9 cellular contexts compared by ENCODE assay signal in genomic region chr19:39428309-39429112, GRCh38. TPM values are rescaled to one million over a fixed set of nuclear protein-coding genes. Genes with fewer than 3 reads are reported as not detected.
A peak's percentile ranks its signal among the peaks of the same experiment; 100 is the strongest.
DNase-seq lines count a peak whose midpoint lies in the region; ATAC-seq and TF ChIP-seq lines count a peak whose summit lies in the region.
"Had no signal": no experiment of that assay in that cellular context is flagged by ENCODE, and none has a peak within 500 bp of the region (broad histone marks: within the 10 kb centered on the region; RNA-seq: fewer than 3 reads in every experiment).

No MANE protein-coding gene starts in this region.

- TF ChIP-seq POLR2A in gastroesophageal sphincter (IDR thresholded peaks at IDR 0.05) (no peak), ovary (IDR thresholded peaks at IDR 0.05) (no peak)

- intact Hi-C loops in ovary (cut with DNase I): no loop called here

- DNase-seq in RWPE2 (ENCODE audit: low spot score) (no peak), ovary (peak; percentile 80 to 91 (median 82)), cerebellum (ENCODE audit: low spot score) (no peak)
- no peak for DNase-seq in stimulated activated CD4-positive, alpha-beta T cell treated with anti-CD3 and anti-CD28 coated beads, Interleukin-4, amount 100 ng/mL, for 24 hours
- DNase-seq in effector memory CD4-positive, alpha-beta T cell: no peak
- DNase-seq: NCI-H446 had no signal

- H3K9ac ChIP-seq in BLaER1 treated with 17β-estradiol and CSF1 and Interleukin-3, amounts not matched to agents 10 nM and 100 nM: peak overlapping the region in 10 of 11 experiments; percentile 14 to 48 (median 31); a peak in 10 of 22 replicates

- H3K4me1 ChIP-seq in BLaER1 treated with 17β-estradiol and CSF1 and Interleukin-3, amounts not matched to agents 10 nM and 100 nM: peaks cover 11 to 48% (median 36%) of the 10 kb centered on the region in 10 experiments
- H3K4me1 ChIP-seq in RWPE2 (ENCODE audit: insufficient read depth, poor library complexity, severe bottlenecking): peaks cover 9% of the 10 kb centered on the region
- H3K4me1 ChIP-seq in gastroesophageal sphincter: peaks cover 4 to 39% (median 20%) of the 10 kb centered on the region in 3 donors
- peaks cover 8% of the 10 kb centered on the region for H3K4me1 ChIP-seq in ovary (ENCODE audit: insufficient read depth)
- H3K4me1 ChIP-seq in effector memory CD4-positive, alpha-beta T cell (ENCODE audit: control insufficient read depth, insufficient read depth, low read length, poor library complexity, severe bottlenecking): peaks cover 9% of the 10 kb centered on the region

- H3K27me3 ChIP-seq in BLaER1 treated with 17β-estradiol and CSF1 and Interleukin-3, amounts not matched to agents 10 nM and 100 nM: no peaks in the 10 kb centered on the region
- H3K27me3 ChIP-seq in RWPE2 (ENCODE audit: insufficient read depth, poor library complexity, severe bottlenecking) (no peaks in the 10 kb centered on the region), gastroesophageal sphincter (no peaks in the 10 kb centered on the region), ovary (no peaks in the 10 kb centered on the region)
- H3K27me3 ChIP-seq in effector memory CD4-positive, alpha-beta T cell (replicated peaks; ENCODE audit: control insufficient read depth, insufficient read depth, low read length, poor library complexity, severe bottlenecking): no peaks in the 10 kb centered on the region

- WGBS in gastroesophageal sphincter (ENCODE audit: low coverage in 1 of 2), 2 donors: 12 to 13% methylated on average over 7 to 9 of the region's 22 CpGs
- WGBS in ovary, 3 donors: 5 to 8% (median 7%) methylated on average over 22 of the region's 22 CpGs

- ATAC-seq in RWPE2 (ENCODE audit: low read depth): peak; percentile 7; the same call in 2 of the 3 replicates
- ATAC-seq in gastroesophageal sphincter: peak; percentile 86
- ATAC-seq in HG03354 (IDR thresholded peaks at IDR 0.05; ENCODE audit: poor library complexity, severe bottlenecking, unreplicated experiment): no peak

- TF ChIP-seq CTCF in RWPE2 (IDR thresholded peaks at IDR 0.05; ENCODE audit: poor library complexity, severe bottlenecking): no peak
- TF ChIP-seq CTCF in gastroesophageal sphincter (IDR thresholded peaks at IDR 0.05): peak in 1 of 4 experiments; percentile 7
- no peak for TF ChIP-seq CTCF in ovary (IDR thresholded peaks at IDR 0.05)

- H3K4me2 ChIP-seq in BLaER1 treated with 17β-estradiol and CSF1 and Interleukin-3, amounts not matched to agents 10 nM and 100 nM: peak overlapping the region in 1 of 11 experiments; percentile 9; a peak in 1 of 22 replicates

- peaks cover 17 to 100% (median 79%) of the 10 kb centered on the region in 11 experiments; a peak in 21 of 22 replicates for H4K20me1 ChIP-seq in BLaER1 treated with 17β-estradiol and CSF1 and Interleukin-3, amounts not matched to agents 10 nM and 100 nM

- H3K9me3 ChIP-seq in BLaER1 treated with 17β-estradiol and CSF1 and Interleukin-3, amounts not matched to agents 10 nM and 100 nM (replicated peaks in 1 of 11): no peaks in the 10 kb centered on the region
- no peaks in the 10 kb centered on the region for H3K9me3 ChIP-seq in RWPE2 (ENCODE audit: severe bottlenecking)
- H3K9me3 ChIP-seq in gastroesophageal sphincter: no peaks in the 10 kb centered on the region
- no peaks in the 10 kb centered on the region for H3K9me3 ChIP-seq in ovary
- no peaks in the 10 kb centered on the region for H3K9me3 ChIP-seq in effector memory CD4-positive, alpha-beta T cell (ENCODE audit: control insufficient read depth, low read length)

- no peak for TF ChIP-seq EP300 in gastroesophageal sphincter (IDR thresholded peaks at IDR 0.05)
- no peak for TF ChIP-seq EP300 in ovary (IDR thresholded peaks at IDR 0.05)

- H3K4me3 ChIP-seq in BLaER1 treated with 17β-estradiol and CSF1 and Interleukin-3, amounts not matched to agents 10 nM and 100 nM: no peak overlapping the region
- H3K4me3 ChIP-seq in RWPE2 (ENCODE audit: severe bottlenecking) (no peak overlapping the region), gastroesophageal sphincter (peak overlapping the region in 1 of 2 donors; percentile 10), ovary (no peak overlapping the region)
- no peak overlapping the region for H3K4me3 ChIP-seq in effector memory CD4-positive, alpha-beta T cell (ENCODE audit: insufficient read depth, low read depth, low read length, poor library complexity, severe bottlenecking)

- peak overlapping the region in 6 of 11 experiments; percentile 11 to 35 (median 25); a peak in 5 of 22 replicates for H3K27ac ChIP-seq in BLaER1 treated with 17β-estradiol and CSF1 and Interleukin-3, amounts not matched to agents 10 nM and 100 nM
- H3K27ac ChIP-seq in RWPE2 (ENCODE audit: poor library complexity, severe bottlenecking) (peak overlapping the region; percentile 19), gastroesophageal sphincter (peak overlapping the region; percentile 72 to 91 (median 86)), ovary (peak overlapping the region in 1 of 2 donors; percentile 71)
- H3K27ac ChIP-seq in effector memory CD4-positive, alpha-beta T cell (ENCODE audit: insufficient read depth, low read length, poor library complexity, severe bottlenecking): no peak overlapping the region

- peaks cover 42 to 54% (median 47%) of the 10 kb centered on the region in 11 experiments for H3K36me3 ChIP-seq in BLaER1 treated with 17β-estradiol and CSF1 and Interleukin-3, amounts not matched to agents 10 nM and 100 nM
- H3K36me3 ChIP-seq in RWPE2 (ENCODE audit: low read depth) (peaks cover 22% of the 10 kb centered on the region), gastroesophageal sphincter (peaks cover 0 to 42% of the 10 kb centered on the region in 2 donors), ovary (no peaks in the 10 kb centered on the region)
- H3K36me3 ChIP-seq in effector memory CD4-positive, alpha-beta T cell (ENCODE audit: control insufficient read depth, insufficient read depth, low read length): peaks cover 13% of the 10 kb centered on the region

RNA-seq across cellular contexts. Expression of gene RPS16, which starts 7.2 kb away (rescaled TPM):
- total RNA-seq in gastroesophageal sphincter (1,000 to 10,000 TPM; 1,023 to 1,769 (median 1,110) TPM), ovary (1,000 to 10,000 TPM; 3,321 to 5,287 (median 4,531) TPM), cerebellum (48.1 TPM)
- polyA plus RNA-seq in ovary: 1,000 to 10,000 TPM; 2,348 to 7,403 TPM

RNA-seq across cellular contexts. Expression of gene PLEKHG2, which starts 16.0 kb away (rescaled TPM):
- total RNA-seq in gastroesophageal sphincter: 10 to 100 TPM; 19.5 to 35.3 (median 23.4) TPM
- total RNA-seq in ovary: 10 to 100 TPM in 6 of 7 donors, 1 to 10 TPM in 1; 8.6 to 68.0 (median 33.9) TPM
- polyA plus RNA-seq in ovary: 10 to 100 TPM; 12.9 to 23.0 TPM
- 20.9 TPM for total RNA-seq in cerebellum

RNA-seq across cellular contexts. Expression of gene SUPT5H, which starts 16.9 kb away (rescaled TPM):
- total RNA-seq in gastroesophageal sphincter (10 to 100 TPM; 71.5 to 99.1 (median 87.0) TPM), ovary (100 to 1,000 TPM in 4 of 7 donors, 10 to 100 TPM in 3; 51.4 to 127 (median 101) TPM), cerebellum (39.6 TPM)
- polyA plus RNA-seq in ovary: 100 to 1,000 TPM in 1 of 2 donors, 10 to 100 TPM in 1; 98.8 to 163 TPM

RNA-seq across cellular contexts. Expression of gene ZFP36, which starts 21.9 kb away (rescaled TPM):
- total RNA-seq in gastroesophageal sphincter (100 to 1,000 TPM in 3 of 4 donors, 10 to 100 TPM in 1; 78.6 to 276 (median 158) TPM), ovary (100 to 1,000 TPM in 6 of 7 donors, 10 to 100 TPM in 1; 78.1 to 995 (median 152) TPM), cerebellum (1.9 TPM)
- 100 to 1,000 TPM; 204 to 320 TPM for polyA plus RNA-seq in ovary

RNA-seq across cellular contexts. Expression of gene MED29, which starts 37.3 kb away (rescaled TPM):
- total RNA-seq in gastroesophageal sphincter: 10 to 100 TPM; 30.0 to 50.7 (median 36.4) TPM
- 10 to 100 TPM; 27.7 to 62.9 (median 59.9) TPM for total RNA-seq in ovary
- 10 to 100 TPM; 43.5 to 48.8 TPM for polyA plus RNA-seq in ovary
- total RNA-seq in cerebellum: 14.1 TPM

Comparison
In these comparisons a context has a peak if more than half of its experiments do, and no peak if none do; other contexts are left out.
1. DNase-seq: peak in ovary (5 of 5); none in RWPE2 (single experiment), stimulated activated CD4-positive, alpha-beta T cell treated with anti-CD3 and anti-CD28 coated beads, Interleukin-4, amount 100 ng/mL, for 24 hours (single experiment), effector memory CD4-positive, alpha-beta T cell (0 of 3) and cerebellum (single experiment).
2. RNA of gene RPS16, which starts 7.2 kb away (total RNA-seq): 3,321 to 5,287 TPM in ovary and 1,023 to 1,769 TPM in gastroesophageal sphincter; 48.1 TPM in cerebellum (single experiment); every median in the first group is over 10 times any median in the second.